11 cellular contexts compared by ENCODE assay signal in the genomic region with DNA sequence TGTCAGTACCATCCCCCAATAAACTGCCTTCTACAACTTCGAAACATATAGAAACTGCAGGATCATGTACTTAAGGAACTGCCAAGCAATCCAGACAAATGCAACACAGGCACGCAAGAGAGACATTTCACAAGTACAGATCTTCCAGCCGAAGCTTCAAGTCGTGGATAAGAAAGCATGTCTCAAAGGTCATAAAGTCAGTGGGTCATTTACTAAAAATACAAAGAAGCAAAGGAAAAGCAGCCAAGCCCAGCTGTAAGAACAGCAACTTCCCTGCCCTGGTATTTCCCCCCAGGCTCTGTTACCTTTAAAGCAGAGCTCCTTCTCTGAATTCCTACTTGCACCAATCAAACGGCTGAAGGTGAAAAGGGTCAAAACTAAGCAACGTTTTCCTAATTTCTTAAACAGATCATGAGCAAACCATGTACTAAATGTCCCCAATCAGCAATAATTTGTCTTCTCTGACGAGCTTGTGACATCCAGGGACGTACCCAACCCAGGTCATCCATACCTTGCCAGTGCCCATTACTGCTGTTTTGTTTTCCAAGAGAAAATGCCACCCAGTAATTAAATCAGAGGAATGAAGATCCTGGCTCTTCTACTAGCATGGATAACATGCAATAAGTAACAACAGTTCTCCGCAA. TPM values are rescaled to one million over a fixed set of nuclear protein-coding genes. Genes with fewer than 3 reads are reported as not detected.
DNase-seq lines count a peak whose midpoint lies in the region; ATAC-seq and TF ChIP-seq lines count a peak whose summit lies in the region.
"Had no signal": no experiment of that assay in that cellular context is flagged by ENCODE, and none has a peak within 500 bp of the region (broad histone marks: within the 10 kb centered on the region; RNA-seq: fewer than 3 reads in every experiment).

No MANE protein-coding gene starts in this region.

- H3K4me3 ChIP-seq in A673 (ENCODE audit: low read depth, low read length, poor library complexity, severe bottlenecking): peak overlapping the region; percentile 90
- H3K4me3 ChIP-seq in cardiac fibroblast (replicated peaks in 1 of 2; ENCODE audit: low read depth in 2 of 2, low read length in 2 of 2): no peak overlapping the region
- peak overlapping the region; percentile 74 for H3K4me3 ChIP-seq in mononuclear cell (ENCODE audit: low read length)

- no peaks in the 10 kb centered on the region for H3K36me3 Mint-ChIP-seq in IgD-negative memory B cell

- H3K9me3 ChIP-seq in A673 (ENCODE audit: low read depth, low read length, poor library complexity, severe bottlenecking) (no peaks in the 10 kb centered on the region), mononuclear cell (ENCODE audit: low read depth, low read length) (no peaks in the 10 kb centered on the region)

- H3K27ac ChIP-seq in A673 (ENCODE audit: low read depth, low read length, poor library complexity, severe bottlenecking): no peak overlapping the region
- H3K27ac ChIP-seq: brain microvascular endothelial cell had no signal

- peaks cover 6 to 30% (median 22%) of the 10 kb centered on the region in 3 donors for H3K4me1 Mint-ChIP-seq in IgD-negative memory B cell

- no peaks in the 10 kb centered on the region for H3K9me3 Mint-ChIP-seq in IgD-negative memory B cell

- ATAC-seq in GM19397 (IDR thresholded peaks at IDR 0.05; ENCODE audit: unreplicated experiment) (no peak), GM21447 (IDR thresholded peaks at IDR 0.05; ENCODE audit: unreplicated experiment) (no peak)
- ATAC-seq: sciatic nerve had no signal

- no peak for TF ChIP-seq CTCF in A673 (conservative IDR thresholded peaks at IDR 0.05; ENCODE audit: low read depth, low read length)
- no peak for TF ChIP-seq CTCF in cardiac fibroblast (IDR thresholded peaks at IDR 0.05; ENCODE audit: low read depth, low read length)

- POLR2A ChIA-PET in A673 (lab: Charles Lee; ENCODE audit: low non-redundant PET): no interaction called here

- H3K27ac Mint-ChIP-seq in IgD-negative memory B cell: peak overlapping the region in 1 of 3 donors; percentile 5

- DNase-seq in A673 (ENCODE audit: low spot score) (no peak), cardiac fibroblast (ENCODE audit: low read depth in 2 of 2) (peak; percentile 11 to 31), GF-D8 (lab: John Stamatoyannopoulos, UW) (no peak)
- no peak for DNase-seq in stimulated activated CD8-positive, alpha-beta memory T cell treated with anti-CD3 and anti-CD28 coated beads, Interleukin-4, amount 100 ng/mL, for 48 hours
- DNase-seq: NCI-H82 had no signal

- H3K36me3 ChIP-seq in A673 (ENCODE audit: insufficient read depth, low read length, poor library complexity, severe bottlenecking): peaks cover 5% of the 10 kb centered on the region

- CTCF ChIA-PET in A673 (lab: Charles Lee): interaction anchor here (0.6 kb wide), 1 partner anchor 35 kb away, joined by 3 read pairs; no protein-coding TSS in a partner anchor

- BruUV-seq in A673 (replicated peaks; lab: Mats Ljungman, UMichigan): no TSS peak

- H3K27me3 Mint-ChIP-seq in IgD-negative memory B cell: no peaks in the 10 kb centered on the region

- peaks cover 10% of the 10 kb centered on the region for H3K4me1 ChIP-seq in A673 (ENCODE audit: insufficient read depth, low read length, poor library complexity, severe bottlenecking)
- peaks cover 28% of the 10 kb centered on the region for H3K4me1 ChIP-seq in mononuclear cell (ENCODE audit: insufficient read depth, low read length)

- H3K27me3 ChIP-seq in A673 (replicated peaks; ENCODE audit: insufficient read depth, low read depth, low read length, poor library complexity): no peaks in the 10 kb centered on the region
- no peaks in the 10 kb centered on the region for H3K27me3 ChIP-seq in mononuclear cell (ENCODE audit: insufficient read depth, low read length)
- H3K27me3 ChIP-seq: brain microvascular endothelial cell had no signal

- intact Hi-C loops in A673 (cut with micrococcal nuclease; ENCODE audit: unreplicated experiment): loop anchor here (10.0 kb wide), 1 partner anchor 447 kb away; the partner anchor contains the start of genes CHD9 and CHD9NB

- H3K4me3 Mint-ChIP-seq in IgD-negative memory B cell: peak overlapping the region in 3 of 4 donors; percentile 88 to 96 (median 94)

RNA-seq across cellular contexts. Expression of gene AKTIP, which starts 1.7 kb away (rescaled TPM):
- total RNA-seq in A673 (2021) (15.0 and 20.3 TPM in 2 replicates), mononuclear cell (42.3 TPM)
- polyA plus RNA-seq in IgD-negative memory B cell: 16.8 TPM

Comparison
In these comparisons a context has a peak if more than half of its experiments do, and no peak if none do; other contexts are left out.
1. DNase-seq: peak in cardiac fibroblast (2 of 2); none in A673 (single experiment), GF-D8 (single experiment) and stimulated activated CD8-positive, alpha-beta memory T cell treated with anti-CD3 and anti-CD28 coated beads, Interleukin-4, amount 100 ng/mL, for 48 hours (single experiment).
2. H3K4me3 ChIP-seq: peak in A673 (single experiment) and mononuclear cell (single experiment); none in cardiac fibroblast (0 of 2).